In genomic region chr5:158026248-158027031, GRCh38 we compare ENCODE assay signal across 15 cellular contexts.
DNase-seq lines count a peak whose midpoint lies in the region; ATAC-seq and TF ChIP-seq lines count a peak whose summit lies in the region.
"Had no signal": no experiment of that assay in that cellular context is flagged by ENCODE, and none has a peak within 500 bp of the region (broad histone marks: within the 10 kb centered on the region; RNA-seq: fewer than 3 reads in every experiment).

No MANE protein-coding gene starts in this region.

- DNase-seq in AG09309 (ENCODE audit: low read depth) (peak; percentile 89), RPMI7951 (ENCODE audit: low read depth) (peak; percentile 25), fibroblast of villous mesenchyme (ENCODE audit: low read depth) (peak; percentile 13), putamen (ENCODE audit: low spot score) (peak; percentile 60), kidney glomerular epithelial cell (lab: John Stamatoyannopoulos, UW) (no peak), iPS-NIHi11 (ENCODE audit: low spot score) (no peak)
- DNase-seq in activated naive CD4-positive, alpha-beta T cell treated with anti-CD3 and anti-CD28 coated beads for 36 hours: no peak
- DNase-seq: AML-193; brain microvascular endothelial cell; DMS79; effector memory CD8-positive, alpha-beta T cell; mammary epithelial cell; NCI-H1930; NCI-H526 had no signal

- no peaks in the 10 kb centered on the region for H3K4me1 Mint-ChIP-seq in activated naive CD4-positive, alpha-beta T cell treated with anti-CD3 and anti-CD28 coated beads for 36 hours (ENCODE audit: low read depth)

- H3K9me3 Mint-ChIP-seq in activated naive CD4-positive, alpha-beta T cell treated with anti-CD3 and anti-CD28 coated beads for 36 hours: no peaks in the 10 kb centered on the region
- H3K9me3 Mint-ChIP-seq: effector memory CD8-positive, alpha-beta T cell had no signal

- H3K27ac Mint-ChIP-seq in activated naive CD4-positive, alpha-beta T cell treated with anti-CD3 and anti-CD28 coated beads for 36 hours: no peak overlapping the region
- H3K27ac Mint-ChIP-seq: effector memory CD8-positive, alpha-beta T cell had no signal

- no peak for ATAC-seq in HG03378 (IDR thresholded peaks at IDR 0.05; ENCODE audit: unreplicated experiment)
- ATAC-seq: effector memory CD8-positive, alpha-beta T cell had no signal

- intact Hi-C loops in activated naive CD4-positive, alpha-beta T cell treated with anti-CD3 and anti-CD28 coated beads for 36 hours (cut with micrococcal nuclease): no loop called here

- H3K27me3 Mint-ChIP-seq in activated naive CD4-positive, alpha-beta T cell treated with anti-CD3 and anti-CD28 coated beads for 36 hours (ENCODE audit: low read depth): peaks cover 6% of the 10 kb centered on the region

- H3K36me3 Mint-ChIP-seq in activated naive CD4-positive, alpha-beta T cell treated with anti-CD3 and anti-CD28 coated beads for 36 hours (ENCODE audit: low read depth): no peaks in the 10 kb centered on the region

- CTCF ChIA-PET in activated naive CD4-positive, alpha-beta T cell treated with anti-CD3 and anti-CD28 coated beads for 36 hours (lab: Charles Lee): no interaction called here

- H3K4me3 ChIP-seq in AG09309 (ENCODE audit: control insufficient read depth, low read depth, low read length): no peak overlapping the region
- no peak overlapping the region for H3K4me3 ChIP-seq in fibroblast of villous mesenchyme (ENCODE audit: low read depth, low read length)

- no peak overlapping the region for H3K4me3 Mint-ChIP-seq in activated naive CD4-positive, alpha-beta T cell treated with anti-CD3 and anti-CD28 coated beads for 36 hours
- H3K4me3 Mint-ChIP-seq: effector memory CD8-positive, alpha-beta T cell had no signal

- TF ChIP-seq CTCF in AG09309 (IDR thresholded peaks at IDR 0.05; ENCODE audit: control insufficient read depth, insufficient read depth, low read depth, low read length, missing control alignments) (no peak), fibroblast of villous mesenchyme (IDR thresholded peaks at IDR 0.05; ENCODE audit: insufficient read depth, low read depth, low read length) (no peak)

Comparison
In these comparisons a context has a peak if more than half of its experiments do, and no peak if none do; other contexts are left out.
1. DNase-seq: peak in AG09309 (single experiment), RPMI7951 (single experiment), fibroblast of villous mesenchyme (single experiment) and putamen (single experiment); none in activated naive CD4-positive, alpha-beta T cell treated with anti-CD3 and anti-CD28 coated beads for 36 hours (single experiment), kidney glomerular epithelial cell (single experiment) and iPS-NIHi11 (single experiment).